In the genomic region with DNA sequence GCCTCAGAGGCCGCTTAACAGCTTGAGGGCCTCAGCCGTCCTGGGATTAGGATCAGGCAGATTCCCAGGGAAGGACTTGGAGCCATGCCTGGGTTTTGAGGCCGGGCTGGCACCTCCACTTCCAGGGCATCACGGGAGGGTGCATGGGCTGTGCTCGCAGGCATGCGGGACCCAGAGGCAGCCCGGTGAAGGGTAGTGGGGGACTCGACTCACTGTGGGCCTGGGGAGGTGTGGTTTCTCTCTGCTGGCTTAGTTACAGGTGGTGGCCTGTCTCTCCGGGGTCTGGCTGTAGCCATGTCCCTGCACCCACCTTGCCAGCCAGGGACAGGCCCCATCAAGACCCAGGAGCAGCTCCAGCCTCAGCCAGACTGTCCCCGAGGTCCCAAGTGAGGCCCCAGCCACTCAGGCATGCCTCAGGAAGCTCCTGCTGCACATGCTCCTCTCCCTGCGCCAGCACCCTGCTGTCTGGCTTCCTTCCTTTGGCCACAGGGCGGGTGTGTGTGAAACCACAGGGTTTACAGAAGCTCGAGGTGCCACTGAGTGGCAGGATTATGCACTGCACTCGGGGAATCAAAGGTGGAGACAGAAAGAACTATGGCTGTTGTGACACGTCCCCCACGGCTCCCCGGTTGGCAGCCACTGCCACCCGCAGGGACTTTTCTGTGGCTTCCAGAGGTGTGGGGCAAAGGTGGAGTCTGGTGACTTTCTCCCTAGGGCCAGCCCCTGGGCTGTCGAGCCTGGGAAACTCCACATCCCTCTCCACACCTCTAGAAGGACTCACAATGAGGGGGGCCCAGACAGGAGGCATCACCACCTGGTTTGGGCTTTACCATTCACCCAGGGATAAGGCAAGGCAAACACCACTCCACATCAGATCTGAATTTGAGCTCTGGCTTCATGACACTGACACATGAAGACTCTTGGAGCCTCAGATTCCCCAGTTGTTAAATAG, we compare ENCODE assay signal across 8 cellular contexts. TPM values are rescaled to one million over a fixed set of nuclear protein-coding genes. Genes with fewer than 3 reads are reported as not detected.
DNase-seq lines count a peak whose midpoint lies in the region; ATAC-seq, FAIRE-seq and TF ChIP-seq lines count a peak whose summit lies in the region.

No MANE protein-coding gene starts in this region.

- no peak overlapping the region for H3K4me3 ChIP-seq in heart left ventricle

- H3K36me3 ChIP-seq in heart left ventricle: no peaks in the 10 kb centered on the region

- TF ChIP-seq POLR2A in GM12891 (IDR thresholded peaks at IDR 0.05; ENCODE audit: low read depth, low read length): no peak
- no peak for TF ChIP-seq POLR2A in heart left ventricle (IDR thresholded peaks at IDR 0.05)

- H3K27me3 ChIP-seq in heart left ventricle: peaks cover 0 to 13% (median 0%) of the 10 kb centered on the region in 9 donors

- H3K27ac ChIP-seq in heart left ventricle: no peak overlapping the region

- peaks cover 0 to 15% (median 6%) of the 10 kb centered on the region in 12 donors for H3K4me1 ChIP-seq in heart left ventricle

- WGBS in heart left ventricle, 4 donors: 6 to 24% (median 15%) methylated on average over 7 to 19 of the region's 19 CpGs

- intact Hi-C loops in heart left ventricle (cut with DNase I): loop anchor here (1.0 to 10.0 kb wide), 8 partner anchors 75 to 111 kb away; no protein-coding TSS in a partner anchor

- TF ChIP-seq CTCF in heart left ventricle (IDR thresholded peaks at IDR 0.05): peak; percentile 57 to 78 (median 69)

- FAIRE-seq in GM12891 (lab: Jason Lieb, UNC): peak; percentile 81

- H3K9me3 ChIP-seq in heart left ventricle: no peaks in the 10 kb centered on the region

- DNase-seq in GM12891 (ENCODE audit: insufficient read length, low spot score) (peak; percentile 72), NCI-H1436 (lab: John Stamatoyannopoulos, UW) (peak; percentile 86), T follicular helper cell (ENCODE audit: low read depth) (peak; percentile 71), heart left ventricle (peak; percentile 79 to 89 (median 81)), retina (peak; percentile 81)
- DNase-seq in activated naive CD8-positive, alpha-beta T cell treated with anti-CD3 and anti-CD28 coated beads, Interleukin-2, amount 50 U/mL, for 16 hours (ENCODE audit: low read depth, low spot score): peak; percentile 61

- ATAC-seq in HG02763 (IDR thresholded peaks at IDR 0.05; ENCODE audit: unreplicated experiment) (peak; percentile 71), heart left ventricle (peak; percentile 92 to 98 (median 96)), HG02840 (IDR thresholded peaks at IDR 0.05; ENCODE audit: low FRiP score, unreplicated experiment) (no peak)

TF ChIP-seq in GM12891, 5 proteins besides CTCF, POLR2A, EP300 and RAD21:
- TF ChIP-seq SPI1 (IDR thresholded peaks at IDR 0.05; ENCODE audit: low read depth, low read length): no peak
- TF ChIP-seq POLR2AphosphoS5 (IDR thresholded peaks at IDR 0.05; ENCODE audit: low read depth, low read length): no peak
- TF ChIP-seq TAF1 (IDR thresholded peaks at IDR 0.05; ENCODE audit: low read depth, low read length): no peak
- TF ChIP-seq PAX5 (IDR thresholded peaks at IDR 0.05; ENCODE audit: insufficient read depth, low read length, severe bottlenecking): no peak
- no peak for TF ChIP-seq POU2F2 (IDR thresholded peaks at IDR 0.05; ENCODE audit: low read depth, low read length)

RNA-seq across cellular contexts. Expression of gene GOLGA7B, which starts 19.7 kb away (rescaled TPM):
- 0.01 TPM for polyA plus RNA-seq in GM12891 (2012; ENCODE audit: low read depth, missing spikeins)
- 1 to 10 TPM in 1 of 9 donors, under 1 TPM in 7, not detected in 1; 0.06 to 1.1 (median 0.16) TPM for total RNA-seq in heart left ventricle
- polyA plus RNA-seq in heart left ventricle: under 1 TPM; 0.11 to 0.19 TPM
